ENCODE assay signal across 15 cellular contexts in the genomic region with DNA sequence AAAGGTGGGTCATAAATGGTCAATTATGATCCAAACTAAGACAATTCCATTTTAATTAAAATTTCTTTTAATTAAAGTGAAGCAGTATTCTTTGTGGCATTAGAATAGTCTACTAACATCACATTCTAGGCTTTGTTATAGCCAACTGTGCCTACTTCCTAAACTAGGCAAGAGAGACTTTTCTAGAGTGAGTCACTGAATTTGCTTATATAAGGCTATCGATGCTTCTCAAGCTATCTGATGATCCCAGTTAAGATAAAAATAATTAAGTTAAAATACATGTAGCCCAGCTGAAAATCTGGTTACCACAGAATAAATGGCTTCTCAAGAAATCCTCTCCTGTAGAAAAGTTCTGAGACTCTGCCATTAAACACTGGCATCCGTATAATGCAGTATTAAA. TPM values are rescaled to one million over a fixed set of nuclear protein-coding genes. Genes with fewer than 3 reads are reported as not detected.
A peak's percentile ranks its signal among the peaks of the same experiment; 100 is the strongest.
DNase-seq lines count a peak whose midpoint lies in the region; ATAC-seq, FAIRE-seq and TF ChIP-seq lines count a peak whose summit lies in the region.
"Had no signal": no experiment of that assay in that cellular context is flagged by ENCODE, and none has a peak within 500 bp of the region (broad histone marks: within the 10 kb centered on the region; RNA-seq: fewer than 3 reads in every experiment).

No MANE protein-coding gene starts in this region.

- CTCF ChIA-PET in SK-N-SH (lab: Yijun Ruan, JAX): interaction anchor here (0.7 to 5.8 kb wide), 2 partner anchors 12 to 13 kb away, joined by 3 to 25 read pairs; a partner anchor contains a TSS

- POLR2A ChIA-PET in SK-N-SH (lab: Yijun Ruan, JAX): no interaction called here

- TF ChIP-seq POLR2A in upper lobe of left lung (IDR thresholded peaks at IDR 0.05): no peak

- H2AFZ ChIP-seq in SK-N-SH (ENCODE audit: low read depth): no peak overlapping the region
- no peak overlapping the region for H2AFZ ChIP-seq in fibroblast of lung (ENCODE audit: low read length)

- H3K9me3 ChIP-seq in SK-N-SH (no peaks in the 10 kb centered on the region), fibroblast of lung (ENCODE audit: control insufficient read depth, insufficient read depth, low read depth, low read length) (no peaks in the 10 kb centered on the region), pancreas (no peaks in the 10 kb centered on the region), upper lobe of left lung (no peaks in the 10 kb centered on the region)
- H3K9me3 ChIP-seq: BLaER1 treated with 17β-estradiol and CSF1 and Interleukin-3, amounts not matched to agents 10 nM and 100 nM had no signal

- no peak for ATAC-seq in pancreas
- no peak for ATAC-seq in upper lobe of left lung (ENCODE audit: low FRiP score in 2 of 2)
- ATAC-seq: GM12878, HCT116 had no signal

- H3K9me2 ChIP-seq in SK-N-SH: no peaks in the 10 kb centered on the region

- no peak overlapping the region for H3K4me3 ChIP-seq in SK-N-SH (ENCODE audit: low read depth in 2 of 2, low read length in 1 of 2)
- H3K4me3 ChIP-seq in fibroblast of lung (replicated peaks in 1 of 4; ENCODE audit: control extremely low read depth in 1 of 4, insufficient read depth in 1 of 4, low read depth in 3 of 4, low read length in 4 of 4): no peak overlapping the region
- H3K4me3 ChIP-seq in pancreas: no peak overlapping the region
- H3K4me3 ChIP-seq in upper lobe of left lung: no peak overlapping the region
- H3K4me3 ChIP-seq: BLaER1 treated with 17β-estradiol and CSF1 and Interleukin-3, amounts not matched to agents 10 nM and 100 nM; GM12878 had no signal

- H3K27me3 ChIP-seq in SK-N-SH (ENCODE audit: insufficient read depth) (no peaks in the 10 kb centered on the region), fibroblast of lung (ENCODE audit: control insufficient read depth, insufficient read depth, low read length) (no peaks in the 10 kb centered on the region), pancreas (no peaks in the 10 kb centered on the region), upper lobe of left lung (no peaks in the 10 kb centered on the region)
- H3K27me3 ChIP-seq: BLaER1 treated with 17β-estradiol and CSF1 and Interleukin-3, amounts not matched to agents 10 nM and 100 nM had no signal

- H3K9ac ChIP-seq in SK-N-SH (no peak overlapping the region), fibroblast of lung (ENCODE audit: insufficient read depth, low read length) (no peak overlapping the region)
- H3K9ac ChIP-seq: BLaER1 treated with 17β-estradiol and CSF1 and Interleukin-3, amounts not matched to agents 10 nM and 100 nM had no signal

- no peak overlapping the region for H3K4me2 ChIP-seq in SK-N-SH
- H3K4me2 ChIP-seq in fibroblast of lung (ENCODE audit: extremely low read depth, insufficient read depth, low read length): peak overlapping the region; percentile 32
- H3K4me2 ChIP-seq: BLaER1 treated with 17β-estradiol and CSF1 and Interleukin-3, amounts not matched to agents 10 nM and 100 nM had no signal

- peak; percentile 34 for FAIRE-seq in pancreas (lab: Jason Lieb, UNC)
- FAIRE-seq: GM12878, GM18507 had no signal

- H4K20me1 ChIP-seq in SK-N-SH (ENCODE audit: insufficient read depth): peaks cover 43% of the 10 kb centered on the region
- H4K20me1 ChIP-seq in fibroblast of lung (ENCODE audit: control insufficient read depth, extremely low read depth, insufficient read depth, low read length): no peaks in the 10 kb centered on the region

- H3K79me2 ChIP-seq in SK-N-SH (ENCODE audit: insufficient read depth) (peaks cover 72% of the 10 kb centered on the region), fibroblast of lung (ENCODE audit: control insufficient read depth, insufficient read depth, low read length) (peaks cover 25% of the 10 kb centered on the region)

- peak; percentile 56 for DNase-seq in ELR (ENCODE audit: low read depth)
- DNase-seq in SK-N-SH: no peak
- DNase-seq in fibroblast of lung (ENCODE audit: low read depth in 2 of 2): peak in 1 of 2 donors; percentile 41
- no peak for DNase-seq in pancreas
- no peak for DNase-seq in NCI-H187 treated with DMSO at 0.1 percent for 48 hours (lab: John Stamatoyannopoulos, UW)
- no peak for DNase-seq in T-helper 2 cell
- no peak for DNase-seq in upper lobe of left lung
- DNase-seq in NCI-H1092 (lab: John Stamatoyannopoulos, UW): no peak
- DNase-seq: 8988T; CD4-positive, CD25-positive, alpha-beta regulatory T cell; DMS53 had no signal

- TF ChIP-seq EP300 in SK-N-SH (IDR thresholded peaks at IDR 0.05; ENCODE audit: borderline replicate concordance in 1 of 2, low read depth in 1 of 2, low read length in 1 of 2) (no peak), upper lobe of left lung (IDR thresholded peaks at IDR 0.05) (no peak)

- peaks cover 57 to 70% of the 10 kb centered on the region in 2 experiments for H3K36me3 ChIP-seq in SK-N-SH (replicated peaks in 1 of 2; ENCODE audit: control insufficient read depth in 1 of 2, insufficient read depth in 2 of 2, low read length in 1 of 2)
- H3K36me3 ChIP-seq in fibroblast of lung (ENCODE audit: control insufficient read depth, insufficient read depth, low read length): no peaks in the 10 kb centered on the region
- H3K36me3 ChIP-seq in pancreas: peaks cover 0 to 9% (median 6%) of the 10 kb centered on the region in 3 donors
- H3K36me3 ChIP-seq in upper lobe of left lung: peaks cover 0 to 50% (median 10%) of the 10 kb centered on the region in 4 donors

- peaks cover 0 to 9% of the 10 kb centered on the region in 2 experiments; a peak in 3 of 4 replicates for H3K4me1 ChIP-seq in SK-N-SH (ENCODE audit: control insufficient read depth in 1 of 2, insufficient read depth in 2 of 2, low read depth in 1 of 2, low read length in 1 of 2)
- no peaks in the 10 kb centered on the region for H3K4me1 ChIP-seq in fibroblast of lung (ENCODE audit: control insufficient read depth, extremely low read depth, insufficient read depth, low read length)
- H3K4me1 ChIP-seq in pancreas: peaks cover 1 to 6% (median 3%) of the 10 kb centered on the region in 3 donors
- peaks cover under 1 to 7% (median 2%) of the 10 kb centered on the region in 4 donors for H3K4me1 ChIP-seq in upper lobe of left lung
- H3K4me1 ChIP-seq: BLaER1 treated with 17β-estradiol and CSF1 and Interleukin-3, amounts not matched to agents 10 nM and 100 nM had no signal

- intact Hi-C loops in pancreas (cut with DNase I): no loop called here

- TF ChIP-seq CTCF in SK-N-SH (IDR thresholded peaks at IDR 0.05) (no peak), fibroblast of lung (conservative IDR thresholded peaks at IDR 0.05 in 1 of 2, IDR thresholded peaks at IDR 0.05 in 1 of 2; ENCODE audit: low read depth in 1 of 2, low read length in 2 of 2) (no peak), pancreas (IDR thresholded peaks at IDR 0.05) (no peak), upper lobe of left lung (IDR thresholded peaks at IDR 0.05) (no peak)

- WGBS in SK-N-SH (ENCODE audit: low lambda C conversion rate): 43% methylated on average over 2 of the region's 2 CpGs
- 87 to 94% methylated on average over 2 of the region's 2 CpGs for WGBS in pancreas, 2 donors
- WGBS in upper lobe of left lung, 2 donors: 88% methylated on average over 2 of the region's 2 CpGs

- peak overlapping the region in 1 of 2 experiments; percentile 61; a peak in 2 of 4 replicates for H3K27ac ChIP-seq in SK-N-SH (ENCODE audit: low read depth in 2 of 2, low read length in 1 of 2)
- no peak overlapping the region for H3K27ac ChIP-seq in fibroblast of lung (ENCODE audit: insufficient read depth, low read length)
- no peak overlapping the region for H3K27ac ChIP-seq in pancreas
- no peak overlapping the region for H3K27ac ChIP-seq in upper lobe of left lung
- H3K27ac ChIP-seq: BLaER1 treated with 17β-estradiol and CSF1 and Interleukin-3, amounts not matched to agents 10 nM and 100 nM had no signal

- peaks cover 18% of the 10 kb centered on the region for H3F3A ChIP-seq in SK-N-SH (replicated peaks; ENCODE audit: insufficient read depth)

- no peak for TF ChIP-seq RAD21 in SK-N-SH (IDR thresholded peaks at IDR 0.05; ENCODE audit: low read length)

TF ChIP-seq in SK-N-SH, 30 proteins besides CTCF, POLR2A, EP300 and RAD21:
- TF ChIP-seq JUND (IDR thresholded peaks at IDR 0.05) (peak; percentile 20; the same call in 1 of the 2 replicates), CHD2 (IDR thresholded peaks at IDR 0.05; ENCODE audit: low read length, partially characterized antibody) (no peak), RFX5 (IDR thresholded peaks at IDR 0.05; ENCODE audit: low read length) (no peak)

RNA-seq across cellular contexts. Expression of a gene that starts 12.5 kb away (rescaled TPM):
- polyA plus RNA-seq in SK-N-SH (2012; rRNA removed) (53.2 and 77.8 TPM in 2 replicates), fibroblast of lung (25.5 and 29.5 TPM in 2 replicates), pancreas (100 to 1,000 TPM in 1 of 2 donors, 10 to 100 TPM in 1; 95.3 to 138 TPM)
- 20.7 and 22.2 TPM in 2 replicates for polyA plus RNA-seq in SK-N-SH (2012; cell fraction: cytosol; rRNA removed)
- 274 and 444 TPM in 2 replicates for polyA plus RNA-seq in SK-N-SH (2012; cell fraction: nucleus; rRNA removed)
- total RNA-seq in fibroblast of lung (106 and 130 TPM in 2 replicates), pancreas (100 to 1,000 TPM in 1 of 6 donors, 10 to 100 TPM in 5; 37.6 to 122 (median 59.3) TPM), upper lobe of left lung (100 to 1,000 TPM in 3 of 6 donors, 10 to 100 TPM in 3; 91.4 to 190 (median 107) TPM)
- polyA plus RNA-seq in fibroblast of lung (2012): 18.2 and 21.1 TPM in 2 replicates
- 13.5 and 14.8 TPM in 2 replicates for polyA minus RNA-seq in fibroblast of lung (ENCODE audit: low replicate concordance)
